Comparison of ENCODE assay signal across 1 cellular context in the genomic region with DNA sequence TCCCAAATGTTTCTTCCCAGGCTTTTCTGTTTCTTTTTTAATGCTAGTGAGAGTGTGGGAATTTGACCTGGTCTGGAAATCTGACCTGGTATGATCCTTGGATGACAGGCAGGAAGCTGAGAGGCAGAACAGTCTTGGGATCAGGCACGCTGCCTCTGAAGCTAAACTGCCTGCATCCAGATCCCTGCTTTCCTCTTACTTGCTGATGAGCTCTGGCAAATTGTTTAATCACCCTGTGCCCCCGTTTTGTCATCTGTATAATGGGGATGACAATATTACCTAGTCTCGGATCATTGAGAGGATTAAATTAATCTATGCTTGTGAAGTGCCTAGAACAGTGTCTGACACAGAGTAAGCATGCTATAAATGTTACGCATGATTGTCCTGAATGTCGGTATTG.
TF ChIP-seq lines count a peak whose summit lies in the region.

No MANE protein-coding gene starts in this region.

TF ChIP-seq in GM12878, 131 proteins besides CTCF, POLR2A, EP300 and RAD21:
- TF ChIP-seq, protein P1, sequence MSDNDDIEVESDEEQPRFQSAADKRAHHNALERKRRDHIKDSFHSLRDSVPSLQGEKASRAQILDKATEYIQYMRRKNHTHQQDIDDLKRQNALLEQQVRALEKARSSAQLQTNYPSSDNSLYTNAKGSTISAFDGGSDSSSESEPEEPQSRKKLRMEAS (IDR thresholded peaks at IDR 0.05; ENCODE audit: low read depth, low read length), result no peak
- TF ChIP-seq, protein P2, sequence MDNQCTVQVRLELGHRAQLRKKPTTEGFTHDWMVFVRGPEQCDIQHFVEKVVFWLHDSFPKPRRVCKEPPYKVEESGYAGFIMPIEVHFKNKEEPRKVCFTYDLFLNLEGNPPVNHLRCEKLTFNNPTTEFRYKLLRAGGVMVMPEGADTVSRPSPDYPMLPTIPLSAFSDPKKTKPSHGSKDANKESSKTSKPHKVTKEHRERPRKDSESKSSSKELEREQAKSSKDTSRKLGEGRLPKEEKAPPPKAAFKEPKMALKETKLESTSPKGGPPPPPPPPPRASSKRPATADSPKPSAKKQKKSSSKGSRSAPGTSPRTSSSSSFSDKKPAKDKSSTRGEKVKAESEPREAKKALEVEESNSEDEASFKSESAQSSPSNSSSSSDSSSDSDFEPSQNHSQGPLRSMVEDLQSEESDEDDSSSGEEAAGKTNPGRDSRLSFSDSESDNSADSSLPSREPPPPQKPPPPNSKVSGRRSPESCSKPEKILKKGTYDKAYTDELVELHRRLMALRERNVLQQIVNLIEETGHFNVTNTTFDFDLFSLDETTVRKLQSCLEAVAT (IDR thresholded peaks at IDR 0.05), result 0 out of 2 replicates have a peak, but pooled peaks have one; percentile 46
